17 cellular contexts compared by ENCODE assay signal in genomic region chr16:2874032-2874431, GRCh38. TPM values are rescaled to one million over a fixed set of nuclear protein-coding genes. Genes with fewer than 3 reads are reported as not detected.
DNase-seq lines count a peak whose midpoint lies in the region; ATAC-seq, FAIRE-seq and TF ChIP-seq lines count a peak whose summit lies in the region.
"Had no signal": no experiment of that assay in that cellular context is flagged by ENCODE, and none has a peak within 500 bp of the region (broad histone marks: within the 10 kb centered on the region; RNA-seq: fewer than 3 reads in every experiment).

No MANE protein-coding gene starts in this region.

- ATAC-seq in A549 (no peak), HCT116 (no peak), GM21515 (IDR thresholded peaks at IDR 0.05; ENCODE audit: unreplicated experiment) (no peak)

- H4K20me1 ChIP-seq in HCT116 (ENCODE audit: insufficient read depth) = no peaks in the 10 kb centered on the region

- H3K27me3 ChIP-seq in HCT116 (ENCODE audit: insufficient read depth, low read length) (no peaks in the 10 kb centered on the region), mucosa of stomach (ENCODE audit: control insufficient read depth, insufficient read depth, low read length) (no peaks in the 10 kb centered on the region)
- H3K27me3 ChIP-seq: ascending aorta, dorsolateral prefrontal cortex, right atrium auricular region, SJSA1, upper lobe of right lung had no signal

- H3K4me2 ChIP-seq in A549 (peak overlapping the region; percentile 61), HCT116 (ENCODE audit: low read length) (peak overlapping the region; percentile 76)

- intact Hi-C loops in HCT116 (cut with micrococcal nuclease) = loop anchor here (1.0 kb wide), 1 partner anchor 45 kb away; no protein-coding TSS in a partner anchor

- peak overlapping the region; percentile 38 for H3K9ac ChIP-seq in HCT116 (ENCODE audit: low read length)
- H3K9ac ChIP-seq in mucosa of stomach (ENCODE audit: low read length) = peak overlapping the region; percentile 48

- CTCF ChIA-PET in A549 (lab: Yijun Ruan, JAX) (interaction anchor here (0.7 to 13.7 kb wide), 9 partner anchors 9 to 53 kb away, joined by 3 to 295 read pairs (median 9); partner anchors contain the start of gene FLYWCH2), HCT116 (lab: Charles Lee) (interaction anchor here (1.4 kb wide), 2 partner anchors 32 to 54 kb away, joined by 3 to 5 read pairs; no protein-coding TSS in a partner anchor), RWPE1 (lab: Yijun Ruan, JAX) (interaction anchor here (0.7 kb wide), 1 partner anchor 87 kb away, joined by 8 read pairs; no protein-coding TSS in a partner anchor)

- H3K9me3 ChIP-seq in A549 (no peaks in the 10 kb centered on the region), HCT116 (ENCODE audit: control insufficient read depth in 1 of 2, insufficient read depth in 1 of 2, low read depth in 1 of 2, low read length in 2 of 2) (no peaks in the 10 kb centered on the region), mucosa of stomach (ENCODE audit: control insufficient read depth, low read length) (no peaks in the 10 kb centered on the region)
- H3K9me3 ChIP-seq: ascending aorta, right atrium auricular region, SJSA1, upper lobe of right lung had no signal

- no peak for FAIRE-seq in A549 (lab: Jason Lieb, UNC)
- FAIRE-seq in GM12892 (lab: Jason Lieb, UNC) = no peak

- TF ChIP-seq EP300 in A549 (IDR thresholded peaks at IDR 0.05) = no peak

- TF ChIP-seq POLR2A in A549 (IDR thresholded peaks at IDR 0.05; ENCODE audit: low read length) = no peak
- no peak for TF ChIP-seq POLR2A in HCT116 (IDR thresholded peaks at IDR 0.05; ENCODE audit: borderline replicate concordance, extremely low read depth, insufficient read depth, insufficient read length)
- no peak for TF ChIP-seq POLR2A in GM12892 (IDR thresholded peaks at IDR 0.05; ENCODE audit: low read depth, low read length)

- TF ChIP-seq CTCF in A549 (IDR thresholded peaks at IDR 0.05) (no peak), HCT116 (IDR thresholded peaks at IDR 0.05 in 2 of 3, conservative IDR thresholded peaks at IDR 0.05 in 1 of 3; ENCODE audit: borderline replicate concordance in 1 of 3, insufficient read depth in 1 of 3, low read depth in 2 of 3, low read length in 2 of 3) (no peak), RWPE1 (conservative IDR thresholded peaks at IDR 0.05; ENCODE audit: low read depth) (no peak)

- DNase-seq in A549 (ENCODE audit: low read depth in 1 of 2, low spot score in 1 of 2) (no peak), HCT116 (ENCODE audit: low read depth, low spot score) (no peak), RWPE1 (ENCODE audit: low spot score) (no peak), NCI-H187 treated with DMSO at 0.1 percent for 48 hours (lab: John Stamatoyannopoulos, UW) (no peak), GM12892 (ENCODE audit: insufficient read length) (no peak), AG08396 (ENCODE audit: low spot score) (no peak)
- DNase-seq: activated CD8-positive, alpha-beta memory T cell treated with anti-CD3 and anti-CD28 coated beads, Interleukin-2, amount 10 ng/mL, durations not matched to agents 7 days and 5 days; naive B cell; upper lobe of right lung had no signal

- no peaks in the 10 kb centered on the region for H3K9me2 ChIP-seq in HCT116 (ENCODE audit: insufficient read depth)

- TF ChIP-seq RAD21 in A549 (conservative IDR thresholded peaks at IDR 0.05 in 1 of 2, IDR thresholded peaks at IDR 0.05 in 1 of 2) (no peak), HCT116 (IDR thresholded peaks at IDR 0.05; ENCODE audit: low read depth) (no peak)

- RAD21 ChIA-PET in HCT116 (lab: Charles Lee; ENCODE audit: low non-redundant PET in 1 of 2, low total read pairs in 2 of 2, uncharacterized antibody in 2 of 2, unreplicated experiment in 2 of 2) = no interaction called here

- POLR2A ChIA-PET in A549 (lab: Yijun Ruan, JAX) = no interaction called here
- POLR2A ChIA-PET in HCT116 (lab: Charles Lee) = no interaction called here
- POLR2A ChIA-PET in RWPE1 (lab: Yijun Ruan, JAX; ENCODE audit: low non-redundant PET) = no interaction called here

- H3K27ac ChIP-seq in A549 (peak overlapping the region; percentile 51 to 77; a peak in 5 of 6 replicates), HCT116 (ENCODE audit: low read depth, low read length) (no peak overlapping the region; the same call in 1 of the 2 replicates), RWPE1 (peak overlapping the region; percentile 23; the same call in 1 of the 2 replicates)
- H3K27ac ChIP-seq: ascending aorta, right atrium auricular region, SJSA1, upper lobe of right lung had no signal

- no peak overlapping the region for H2AFZ ChIP-seq in HCT116 (ENCODE audit: low read depth, low read length, poor library complexity, severe bottlenecking)

- H3K79me2 ChIP-seq in HCT116 (ENCODE audit: insufficient read depth, low read length) = no peaks in the 10 kb centered on the region

- H3K36me3 ChIP-seq in HCT116 (ENCODE audit: control insufficient read depth in 1 of 2, insufficient read depth in 2 of 2, low read length in 2 of 2) (no peaks in the 10 kb centered on the region), mucosa of stomach (ENCODE audit: control insufficient read depth, insufficient read depth, low read length) (no peaks in the 10 kb centered on the region)
- H3K36me3 ChIP-seq: ascending aorta, right atrium auricular region, SJSA1, upper lobe of right lung had no signal

- no TSS peak for BruUV-seq in HCT116 (replicated peaks; lab: Mats Ljungman, UMichigan)

- H3K4me1 ChIP-seq in A549 (peaks cover 5% of the 10 kb centered on the region; the same call in 1 of the 3 replicates), HCT116 (ENCODE audit: control insufficient read depth in 1 of 2, insufficient read depth in 2 of 2, low read length in 2 of 2) (peaks cover 19 to 34% of the 10 kb centered on the region in 2 experiments), mucosa of stomach (ENCODE audit: control insufficient read depth, insufficient read depth, low read length) (peaks cover 6% of the 10 kb centered on the region)
- H3K4me1 ChIP-seq: ascending aorta, SJSA1 had no signal

- H3K4me3 ChIP-seq in A549 (no peak overlapping the region), HCT116 (replicated peaks in 1 of 2; ENCODE audit: low read depth in 1 of 2, low read length in 2 of 2) (peak overlapping the region in 1 of 2 experiments; percentile 47; a peak in 2 of 4 replicates), mucosa of stomach (ENCODE audit: low read length) (no peak overlapping the region)
- H3K4me3 ChIP-seq: ascending aorta, right atrium auricular region, SJSA1, upper lobe of right lung had no signal

- WGBS in A549 (ENCODE audit: missing lambda C conversion rate) = 73% methylated on average over 6 of the region's 6 CpGs

TF ChIP-seq in A549, 52 proteins besides CTCF, POLR2A, EP300 and RAD21 (continues in another document):
- TF ChIP-seq HDAC2 (IDR thresholded peaks at IDR 0.05) = no peak
- TF ChIP-seq HOXA7 (CRISPR knock-in tag; IDR thresholded peaks at IDR 0.05) = no peak
- TF ChIP-seq ZSCAN20 (CRISPR knock-in tag; IDR thresholded peaks at IDR 0.05) = no peak
- no peak for TF ChIP-seq TFCP2L1 (CRISPR knock-in tag; IDR thresholded peaks at IDR 0.05)

TF ChIP-seq in HCT116, 20 proteins besides CTCF, POLR2A, EP300 and RAD21:
- no peak for TF ChIP-seq MAX (IDR thresholded peaks at IDR 0.05)
TF ChIP-seq in HCT116: peak in this region for 0.

RNA-seq across cellular contexts. Expression of gene FLYWCH2, which starts 9.0 kb away (rescaled TPM):
- polyA plus RNA-seq in A549 (2011; rRNA removed) = 22.7 and 23.2 TPM in 2 replicates
- polyA plus RNA-seq in A549 (2012; cell fraction: cytosol; rRNA removed) = 67.8 and 89.3 TPM in 2 replicates
- polyA plus RNA-seq in A549 (2012; cell fraction: nucleus; rRNA removed) = 52.7 and 59.0 TPM in 2 replicates
- 40.1 to 42.1 TPM (median 41.2 TPM) in 3 replicates for polyA plus RNA-seq in A549 (2017; fragmentation: RNase III; extraction: RNeasy Plus Mini Kit Qiagen cat#74134 plus additional on column Dnase treatment)
- 6.4 and 7.4 TPM in 2 replicates for polyA minus RNA-seq in A549 (2011; rRNA and poly(A)+ RNA removed)
- total RNA-seq in HCT116 (2021; ENCODE audit: unreplicated experiment) = 33.7 TPM
- polyA plus RNA-seq in HCT116 (2012) = 43.1 and 43.8 TPM in 2 replicates
- polyA plus RNA-seq in GM12892 (2012; ENCODE audit: missing spikeins) = 7.4 TPM

RNA-seq across cellular contexts. Expression of gene PRSS22, which starts 16.1 kb away (rescaled TPM):
- polyA plus RNA-seq in A549 (2011; rRNA removed) (not detected in 2 replicates), A549 (2017; fragmentation: RNase III; extraction: RNeasy Plus Mini Kit Qiagen cat#74134 plus additional on column Dnase treatment) (0.10 to 0.33 TPM in 2 of 3 replicates, not detected in the other)
- polyA plus RNA-seq in A549 (2012; cell fraction: cytosol; rRNA removed) = 0.08 and 0.12 TPM in 2 replicates
- polyA plus RNA-seq in A549 (2012; cell fraction: nucleus; rRNA removed) = 0.18 and 0.45 TPM in 2 replicates
- polyA minus RNA-seq in A549 (2011; rRNA and poly(A)+ RNA removed) = not detected in 2 replicates
- 20.2 TPM for total RNA-seq in HCT116 (2021; ENCODE audit: unreplicated experiment)
- polyA plus RNA-seq in HCT116 (2012) = 20.5 and 27.7 TPM in 2 replicates
- polyA plus RNA-seq in GM12892 (2012; ENCODE audit: missing spikeins) = not detected
- total RNA-seq: activated CD4-positive, alpha-beta T cell treated with anti-CD3 and anti-CD28 coated beads, Interleukin-2, amount 10 ng/mL, durations not matched to agents 24 days and 14 days; activated CD8-positive, alpha-beta memory T cell treated with anti-CD3 and anti-CD28 coated beads, Interleukin-2, amount 10 ng/mL, durations not matched to agents 7 days and 5 days; ascending aorta; osteocyte; right atrium auricular region; SJSA1 had no signal

RNA-seq across cellular contexts. Expression of gene FLYWCH1, which starts 37.7 kb away (rescaled TPM):
- polyA plus RNA-seq in A549 (2011; rRNA removed) = 9.3 and 10.6 TPM in 2 replicates
- polyA plus RNA-seq in A549 (2012; cell fraction: cytosol; rRNA removed) = 25.4 and 33.8 TPM in 2 replicates
- polyA plus RNA-seq in A549 (2012; cell fraction: nucleus; rRNA removed) = 108 and 114 TPM in 2 replicates
- polyA plus RNA-seq in A549 (2017; fragmentation: RNase III; extraction: RNeasy Plus Mini Kit Qiagen cat#74134 plus additional on column Dnase treatment) = 20.5 to 22.5 TPM (median 22.3 TPM) in 3 replicates
- polyA minus RNA-seq in A549 (2011; rRNA and poly(A)+ RNA removed) = 6.8 and 12.8 TPM in 2 replicates
- total RNA-seq in HCT116 (2021; ENCODE audit: unreplicated experiment) = 66.6 TPM
- polyA plus RNA-seq in HCT116 (2012) = 55.1 and 64.5 TPM in 2 replicates
- 6.0 TPM for polyA plus RNA-seq in GM12892 (2012; ENCODE audit: missing spikeins)

RNA-seq across cellular contexts. Expression of gene ZG16B, which starts 43.9 kb away (rescaled TPM):
- 0.85 and 0.86 TPM in 2 replicates for polyA plus RNA-seq in A549 (2011; rRNA removed)
- 0.48 and 0.51 TPM in 2 replicates for polyA plus RNA-seq in A549 (2012; cell fraction: cytosol; rRNA removed)
- polyA plus RNA-seq in A549 (2012; cell fraction: nucleus; rRNA removed) = 0.60 and 1.3 TPM in 2 replicates
- polyA plus RNA-seq in A549 (2017; fragmentation: RNase III; extraction: RNeasy Plus Mini Kit Qiagen cat#74134 plus additional on column Dnase treatment) = 0.40 to 0.59 TPM (median 0.54 TPM) in 3 replicates
- polyA minus RNA-seq in A549 (2011; rRNA and poly(A)+ RNA removed) = 0.54 and 0.58 TPM in 2 replicates
- 2.3 TPM for total RNA-seq in HCT116 (2021; ENCODE audit: unreplicated experiment)
- polyA plus RNA-seq in HCT116 (2012) = 1.4 and 2.3 TPM in 2 replicates
- polyA plus RNA-seq in GM12892 (2012; ENCODE audit: missing spikeins) = 9.3 TPM
- total RNA-seq: ascending aorta, osteocyte, upper lobe of right lung had no signal

RNA-seq across cellular contexts. Expression of gene PRSS21, which starts 57.0 kb away (rescaled TPM):
- polyA plus RNA-seq in A549 (2011; rRNA removed) (0.16 and 0.23 TPM in 2 replicates), A549 (2017; fragmentation: RNase III; extraction: RNeasy Plus Mini Kit Qiagen cat#74134 plus additional on column Dnase treatment) (0.08 to 0.12 TPM in 2 of 3 replicates, not detected in the other)
- 0.44 and 0.60 TPM in 2 replicates for polyA plus RNA-seq in A549 (2012; cell fraction: cytosol; rRNA removed)
- 1.3 and 2.2 TPM in 2 replicates for polyA plus RNA-seq in A549 (2012; cell fraction: nucleus; rRNA removed)
- polyA minus RNA-seq in A549 (2011; rRNA and poly(A)+ RNA removed) = not detected in 2 replicates
- total RNA-seq in HCT116 (2021; ENCODE audit: unreplicated experiment) = 0.39 TPM
- polyA plus RNA-seq in HCT116 (2012) = not detected in 2 replicates
- polyA plus RNA-seq in GM12892 (2012; ENCODE audit: missing spikeins) = 0.59 TPM
- total RNA-seq: ascending aorta, osteocyte, right atrium auricular region, SJSA1 had no signal
